In the genomic region with DNA sequence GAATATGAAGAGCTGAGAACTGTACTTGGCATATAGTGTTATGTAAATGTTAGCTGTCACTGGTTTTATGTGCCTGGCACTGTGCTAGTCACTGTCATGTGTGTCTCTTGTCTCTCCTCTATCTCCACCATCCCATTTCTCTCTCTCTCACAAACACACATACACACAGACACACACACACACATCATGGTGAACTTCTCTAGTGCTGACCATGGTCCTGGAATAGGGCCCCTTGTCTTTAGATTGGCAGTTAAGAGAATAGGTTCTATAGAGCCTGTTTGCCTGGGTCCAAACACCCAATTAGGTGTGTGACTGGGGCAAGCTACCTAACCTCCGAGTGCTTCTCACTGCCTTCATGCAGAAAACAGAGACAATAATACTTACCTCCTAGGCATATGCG, we compare ENCODE assay signal across 1 cellular context.
TF ChIP-seq lines count a peak whose summit lies in the region.

No MANE protein-coding gene starts in this region.

TF ChIP-seq in HEK293, 187 proteins besides CTCF, POLR2A, EP300 and RAD21:
- TF ChIP-seq, protein P1, sequence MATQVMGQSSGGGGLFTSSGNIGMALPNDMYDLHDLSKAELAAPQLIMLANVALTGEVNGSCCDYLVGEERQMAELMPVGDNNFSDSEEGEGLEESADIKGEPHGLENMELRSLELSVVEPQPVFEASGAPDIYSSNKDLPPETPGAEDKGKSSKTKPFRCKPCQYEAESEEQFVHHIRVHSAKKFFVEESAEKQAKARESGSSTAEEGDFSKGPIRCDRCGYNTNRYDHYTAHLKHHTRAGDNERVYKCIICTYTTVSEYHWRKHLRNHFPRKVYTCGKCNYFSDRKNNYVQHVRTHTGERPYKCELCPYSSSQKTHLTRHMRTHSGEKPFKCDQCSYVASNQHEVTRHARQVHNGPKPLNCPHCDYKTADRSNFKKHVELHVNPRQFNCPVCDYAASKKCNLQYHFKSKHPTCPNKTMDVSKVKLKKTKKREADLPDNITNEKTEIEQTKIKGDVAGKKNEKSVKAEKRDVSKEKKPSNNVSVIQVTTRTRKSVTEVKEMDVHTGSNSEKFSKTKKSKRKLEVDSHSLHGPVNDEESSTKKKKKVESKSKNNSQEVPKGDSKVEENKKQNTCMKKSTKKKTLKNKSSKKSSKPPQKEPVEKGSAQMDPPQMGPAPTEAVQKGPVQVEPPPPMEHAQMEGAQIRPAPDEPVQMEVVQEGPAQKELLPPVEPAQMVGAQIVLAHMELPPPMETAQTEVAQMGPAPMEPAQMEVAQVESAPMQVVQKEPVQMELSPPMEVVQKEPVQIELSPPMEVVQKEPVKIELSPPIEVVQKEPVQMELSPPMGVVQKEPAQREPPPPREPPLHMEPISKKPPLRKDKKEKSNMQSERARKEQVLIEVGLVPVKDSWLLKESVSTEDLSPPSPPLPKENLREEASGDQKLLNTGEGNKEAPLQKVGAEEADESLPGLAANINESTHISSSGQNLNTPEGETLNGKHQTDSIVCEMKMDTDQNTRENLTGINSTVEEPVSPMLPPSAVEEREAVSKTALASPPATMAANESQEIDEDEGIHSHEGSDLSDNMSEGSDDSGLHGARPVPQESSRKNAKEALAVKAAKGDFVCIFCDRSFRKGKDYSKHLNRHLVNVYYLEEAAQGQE (tag by site-specific recombination; IDR thresholded peaks at IDR 0.05), result peak; percentile 96
- no peak for TF ChIP-seq ZNF121 (tag by site-specific recombination; IDR thresholded peaks at IDR 0.05)
